31 cellular contexts compared by ENCODE assay signal in genomic region chr5:66139313-66139712, GRCh38.
"Had no signal": no experiment of that assay in that cellular context is flagged by ENCODE, and none has a peak within 500 bp of the region (broad histone marks: within the 10 kb centered on the region; RNA-seq: fewer than 3 reads in every experiment).

No MANE protein-coding gene starts in this region.

- H3K4me3 Mint-ChIP-seq: activated CD8-positive, alpha-beta memory T cell treated with anti-CD3 and anti-CD28 coated beads, Interleukin-2, amount 10 ng/mL, durations not matched to agents 7 days and 5 days; activated naive CD4-positive, alpha-beta T cell treated with anti-CD3 and anti-CD28 coated beads, Interleukin-2, amount 50 U/mL, for 24 hours had no signal

- DNase-seq: activated CD4-positive, alpha-beta T cell treated with anti-CD3 and anti-CD28 coated beads for 1 hour; activated CD4-positive, alpha-beta T cell treated with anti-CD3 and anti-CD28 coated beads for 48 hours; activated CD4-positive, alpha-beta T cell treated with anti-CD3 and anti-CD28 coated beads, Interleukin-2, amount 50 U/mL, for 48 hours; activated CD4-positive, CD25-positive, alpha-beta regulatory T cell; activated CD8-positive, alpha-beta memory T cell treated with anti-CD3 and anti-CD28 coated beads for 24 hours; activated CD8-positive, alpha-beta memory T cell treated with anti-CD3 and anti-CD28 coated beads, Interleukin-2, amount 10 ng/mL, durations not matched to agents 7 days and 5 days; activated CD8-positive, alpha-beta memory T cell treated with anti-CD3 and anti-CD28 coated beads, Interleukin-2, amount 50 U/mL, for 48 hours; activated effector memory CD4-positive, alpha-beta T cell treated with anti-CD3 and anti-CD28 coated beads, Interleukin-2, amount 50 U/mL, for 16 hours; activated naive CD4-positive, alpha-beta T cell treated with Interleukin-2 at 50 U/mL for 16 hours; activated T-cell treated with anti-CD3 and anti-CD28 coated beads, Interleukin-2, amount 50 U/mL, for 48 hours; anterior cingulate cortex; caudate nucleus; KG1; MG63; NCI-H1048; NCI-H1105 treated with DMSO at 0.1 percent for 48 hours; NCI-H1436; NCI-H1694; NCI-H1930; NCI-H345; NCI-H524 treated with DMSO at 0.1 percent for 48 hours; NK-92 treated with Interleukin-12 subunit alpha and Interleukin-12 subunit beta, amount 100 ng/mL, for 24 hours; PC-9; T-helper 1 cell; T1000; WERI-Rb-1 had no signal

- H3K27me3 Mint-ChIP-seq: activated CD8-positive, alpha-beta memory T cell treated with anti-CD3 and anti-CD28 coated beads, Interleukin-2, amount 10 ng/mL, durations not matched to agents 7 days and 5 days; activated naive CD4-positive, alpha-beta T cell treated with anti-CD3 and anti-CD28 coated beads, Interleukin-2, amount 50 U/mL, for 24 hours had no signal

- H3K9me3 ChIP-seq: MG63 had no signal

- H3K36me3 ChIP-seq: MG63, WERI-Rb-1 had no signal

- H2AFZ ChIP-seq: PC-9 had no signal

- H3K36me3 Mint-ChIP-seq: activated CD8-positive, alpha-beta memory T cell treated with anti-CD3 and anti-CD28 coated beads, Interleukin-2, amount 10 ng/mL, durations not matched to agents 7 days and 5 days; activated naive CD4-positive, alpha-beta T cell treated with anti-CD3 and anti-CD28 coated beads, Interleukin-2, amount 50 U/mL, for 24 hours; brain had no signal

- H3K27ac ChIP-seq: PC-9, RWPE1, WERI-Rb-1 had no signal

- H3K27ac Mint-ChIP-seq: activated CD8-positive, alpha-beta memory T cell treated with anti-CD3 and anti-CD28 coated beads, Interleukin-2, amount 10 ng/mL, durations not matched to agents 7 days and 5 days; brain had no signal

- H3K27me3 ChIP-seq: MG63 had no signal

- H3K4me3 ChIP-seq: MG63, PC-9 had no signal

- ATAC-seq: activated CD8-positive, alpha-beta memory T cell treated with anti-CD3 and anti-CD28 coated beads, Interleukin-2, amount 10 ng/mL, durations not matched to agents 7 days and 5 days; Right ventricle myocardium inferior; SK-N-SH treated with all-trans-retinoic acid at 6 μM for 48 hours had no signal

- H3K9me3 Mint-ChIP-seq: activated naive CD4-positive, alpha-beta T cell treated with anti-CD3 and anti-CD28 coated beads, Interleukin-2, amount 50 U/mL, for 24 hours had no signal

- H3K4me2 ChIP-seq: PC-9 had no signal
